ENCODE assay signal across 1 cellular context in genomic region chr11:63553759-63554158, GRCh38.
A peak's percentile ranks its signal among the peaks of the same experiment; 100 is the strongest.
TF ChIP-seq lines count a peak whose summit lies in the region.

No MANE protein-coding gene starts in this region.

TF ChIP-seq in GM12878, 131 proteins besides CTCF, POLR2A, EP300 and RAD21:
- no peak for TF ChIP-seq SUPT20H (IDR thresholded peaks at IDR 0.05; ENCODE audit: borderline replicate concordance, control insufficient read depth, low read depth, low read length)
- TF ChIP-seq MAX (IDR thresholded peaks at IDR 0.05; ENCODE audit: low read depth, low read length) = no peak
- TF ChIP-seq ZNF24 (IDR thresholded peaks at IDR 0.05) = peak; percentile 43; the same call in 1 of the 2 replicates
- TF ChIP-seq POU2F2 (IDR thresholded peaks at IDR 0.05; ENCODE audit: borderline replicate concordance, low read depth, low read length) = 0 out of 3 replicates have a peak, but pooled peaks have one; percentile 18
- TF ChIP-seq RUNX3 (IDR thresholded peaks at IDR 0.05; ENCODE audit: low read length) = peak; percentile 91
- no peak for TF ChIP-seq ZBTB11 (CRISPR knock-in tag; IDR thresholded peaks at IDR 0.05)
- no peak for TF ChIP-seq GATAD2B (conservative IDR thresholded peaks at IDR 0.05; ENCODE audit: low read depth)
- no peak for TF ChIP-seq E4F1 (IDR thresholded peaks at IDR 0.05; ENCODE audit: borderline replicate concordance, partially characterized antibody)
- no peak for TF ChIP-seq YY1 (IDR thresholded peaks at IDR 0.05; ENCODE audit: low read depth, low read length)
- no peak for TF ChIP-seq TCF3 (IDR thresholded peaks at IDR 0.05; ENCODE audit: borderline replicate concordance, insufficient read depth, low read depth, low read length)
- peak in 1 of 2 experiments; percentile 59; a peak in 1 of 4 replicates for TF ChIP-seq ETV6 (conservative IDR thresholded peaks at IDR 0.05 in 1 of 2, IDR thresholded peaks at IDR 0.05 in 1 of 2; ENCODE audit: borderline replicate concordance in 1 of 2, low read depth in 1 of 2)
- no peak for TF ChIP-seq EZH2 (IDR thresholded peaks at IDR 0.05; ENCODE audit: borderline replicate concordance, control insufficient read depth, low read depth, low read length)
- no peak for TF ChIP-seq SREBF2 (IDR thresholded peaks at IDR 0.05; ENCODE audit: low read length)
- 0 out of 2 replicates have a peak, but pooled peaks have one; percentile 15 for TF ChIP-seq CBFB (IDR thresholded peaks at IDR 0.05; ENCODE audit: low read depth)
- TF ChIP-seq BHLHE40 (IDR thresholded peaks at IDR 0.05; ENCODE audit: borderline replicate concordance in 1 of 2, low read depth in 2 of 2, low read length in 1 of 2) = no peak
- TF ChIP-seq E2F4 (IDR thresholded peaks at IDR 0.05; ENCODE audit: low read depth, low read length) = no peak
- no peak for TF ChIP-seq CUX1 (IDR thresholded peaks at IDR 0.05; ENCODE audit: insufficient replicate concordance, low read depth, low read length)
- peak; percentile 52; the same call in 1 of the 2 replicates for TF ChIP-seq GABPA (IDR thresholded peaks at IDR 0.05; ENCODE audit: low read depth)
- no peak for TF ChIP-seq ZSCAN29 (IDR thresholded peaks at IDR 0.05)
TF ChIP-seq in GM12878: peak in this region for 6.
